17 cellular contexts compared by ENCODE assay signal in genomic region chr1:97864615-97865014, GRCh38. TPM values are rescaled to one million over a fixed set of nuclear protein-coding genes. Genes with fewer than 3 reads are reported as not detected.
DNase-seq lines count a peak whose midpoint lies in the region; ATAC-seq and TF ChIP-seq lines count a peak whose summit lies in the region.
"Had no signal": no experiment of that assay in that cellular context is flagged by ENCODE, and none has a peak within 500 bp of the region (broad histone marks: within the 10 kb centered on the region; RNA-seq: fewer than 3 reads in every experiment).

No MANE protein-coding gene starts in this region.

- H3K9me3 ChIP-seq in body of pancreas (no peaks in the 10 kb centered on the region), left lung (no peaks in the 10 kb centered on the region)

- H3K27me3 ChIP-seq in body of pancreas (no peaks in the 10 kb centered on the region), left lung (no peaks in the 10 kb centered on the region)
- H3K27me3 ChIP-seq: cardiac muscle cell had no signal

- 56 to 60% methylated on average over 5 of the region's 5 CpGs for WGBS in body of pancreas, 2 donors

- no peak for DNase-seq in activated naive CD8-positive, alpha-beta T cell treated with anti-CD3 and anti-CD28 coated beads, Interleukin-2, amount 10 ng/mL, durations not matched to agents 7 days and 5 days
- DNase-seq in body of pancreas (no peak), DMS114 treated with DMSO at 0.1 percent for 48 hours (lab: John Stamatoyannopoulos, UW; ENCODE audit: unreplicated experiment) (no peak), left lung (no peak)
- DNase-seq: activated CD4-positive, alpha-beta T cell treated with anti-CD3 and anti-CD28 coated beads, Interleukin-2, amount 10 ng/mL, durations not matched to agents 7 days and 5 days; activated T-cell treated with anti-CD3 and anti-CD28 coated beads, Interleukin-2, amount 50 U/mL, for 1 hour; hypothalamus; NCI-H1694; NCI-H510A; stimulated activated CD4-positive, alpha-beta T cell treated with anti-CD3 and anti-CD28 coated beads, Interleukin-4, amount 100 ng/mL, for 24 hours; T1000 had no signal

- no peak for TF ChIP-seq POLR2A in body of pancreas (IDR thresholded peaks at IDR 0.05)

- H3K4me1 ChIP-seq in body of pancreas = no peaks in the 10 kb centered on the region
- peaks cover 0 to 15% of the 10 kb centered on the region in 2 donors for H3K4me1 ChIP-seq in left lung

- H3K36me3 ChIP-seq in body of pancreas (replicated peaks in 1 of 2; ENCODE audit: insufficient read depth in 1 of 2, low read depth in 2 of 2) (no peaks in the 10 kb centered on the region), left lung (no peaks in the 10 kb centered on the region)
- H3K36me3 ChIP-seq: cardiac muscle cell had no signal

- H3K36me3 Mint-ChIP-seq in activated naive CD8-positive, alpha-beta T cell treated with anti-CD3 and anti-CD28 coated beads, Interleukin-2, amount 10 ng/mL, durations not matched to agents 7 days and 5 days = peaks cover 16% of the 10 kb centered on the region

- peaks cover 12% of the 10 kb centered on the region for H3K4me1 Mint-ChIP-seq in activated naive CD8-positive, alpha-beta T cell treated with anti-CD3 and anti-CD28 coated beads, Interleukin-2, amount 10 ng/mL, durations not matched to agents 7 days and 5 days

- no peak for TF ChIP-seq CTCF in body of pancreas (IDR thresholded peaks at IDR 0.05)
- no peak for TF ChIP-seq CTCF in left lung (IDR thresholded peaks at IDR 0.05)

- ATAC-seq in GM18868 (IDR thresholded peaks at IDR 0.05; ENCODE audit: unreplicated experiment) (peak; percentile 77), GM21619 (IDR thresholded peaks at IDR 0.05; ENCODE audit: unreplicated experiment) (peak; percentile 53), HG03159 (IDR thresholded peaks at IDR 0.05; ENCODE audit: unreplicated experiment) (peak; percentile 66), HG02763 (IDR thresholded peaks at IDR 0.05; ENCODE audit: unreplicated experiment) (no peak), body of pancreas (no peak), left lung (no peak)
- ATAC-seq in activated naive CD8-positive, alpha-beta T cell treated with anti-CD3 and anti-CD28 coated beads, Interleukin-2, amount 10 ng/mL, durations not matched to agents 7 days and 5 days (ENCODE audit: low read depth) = no peak

- peak overlapping the region; percentile 19 for H3K4me3 Mint-ChIP-seq in activated naive CD8-positive, alpha-beta T cell treated with anti-CD3 and anti-CD28 coated beads, Interleukin-2, amount 10 ng/mL, durations not matched to agents 7 days and 5 days
- H3K4me3 Mint-ChIP-seq: activated CD4-positive, alpha-beta T cell treated with anti-CD3 and anti-CD28 coated beads, Interleukin-2, amount 10 ng/mL, durations not matched to agents 7 days and 5 days had no signal

- POLR2A ChIA-PET in activated naive CD8-positive, alpha-beta T cell treated with anti-CD3 and anti-CD28 coated beads, Interleukin-2, amount 10 ng/mL, durations not matched to agents 7 days and 5 days (lab: Charles Lee) = no interaction called here

- H3K27ac ChIP-seq in body of pancreas (no peak overlapping the region), left lung (no peak overlapping the region)
- H3K27ac ChIP-seq: C4-2B, cardiac muscle cell had no signal

- H3K9me3 Mint-ChIP-seq in activated naive CD8-positive, alpha-beta T cell treated with anti-CD3 and anti-CD28 coated beads, Interleukin-2, amount 10 ng/mL, durations not matched to agents 7 days and 5 days = peaks cover 6% of the 10 kb centered on the region

- intact Hi-C loops in body of pancreas (cut with DNase I) (no loop called here), left lung (cut with DNase I) (no loop called here)

- H3K27me3 Mint-ChIP-seq in activated naive CD8-positive, alpha-beta T cell treated with anti-CD3 and anti-CD28 coated beads, Interleukin-2, amount 10 ng/mL, durations not matched to agents 7 days and 5 days = no peaks in the 10 kb centered on the region
- H3K27me3 Mint-ChIP-seq: activated CD4-positive, alpha-beta T cell treated with anti-CD3 and anti-CD28 coated beads, Interleukin-2, amount 10 ng/mL, durations not matched to agents 7 days and 5 days had no signal

- H3K4me3 ChIP-seq in body of pancreas (no peak overlapping the region), left lung (no peak overlapping the region)
- H3K4me3 ChIP-seq: cardiac muscle cell had no signal

- H3K27ac Mint-ChIP-seq in activated naive CD8-positive, alpha-beta T cell treated with anti-CD3 and anti-CD28 coated beads, Interleukin-2, amount 10 ng/mL, durations not matched to agents 7 days and 5 days = no peak overlapping the region
- H3K27ac Mint-ChIP-seq: activated CD4-positive, alpha-beta T cell treated with anti-CD3 and anti-CD28 coated beads, Interleukin-2, amount 10 ng/mL, durations not matched to agents 7 days and 5 days had no signal

RNA-seq across cellular contexts. Expression of gene DPYD, which starts 56.2 kb away (rescaled TPM):
- total RNA-seq in activated naive CD8-positive, alpha-beta T cell treated with anti-CD3 and anti-CD28 coated beads, Interleukin-2, amount 10 ng/mL, durations not matched to agents 7 days and 5 days = 10 to 100 TPM; 42.0 to 42.3 TPM
- 10 to 100 TPM; 13.8 to 17.1 TPM for total RNA-seq in body of pancreas
- 100 to 1,000 TPM in 1 of 2 donors, 10 to 100 TPM in 1; 63.3 to 106 TPM for total RNA-seq in left lung

Comparison
In these comparisons a context has a peak if more than half of its experiments do, and no peak if none do; other contexts are left out.
1. ATAC-seq: peak in GM18868 (single experiment), GM21619 (single experiment) and HG03159 (single experiment); none in activated naive CD8-positive, alpha-beta T cell treated with anti-CD3 and anti-CD28 coated beads, Interleukin-2, amount 10 ng/mL, durations not matched to agents 7 days and 5 days (single experiment), HG02763 (single experiment), body of pancreas (single experiment) and left lung (single experiment).